In the genomic region with DNA sequence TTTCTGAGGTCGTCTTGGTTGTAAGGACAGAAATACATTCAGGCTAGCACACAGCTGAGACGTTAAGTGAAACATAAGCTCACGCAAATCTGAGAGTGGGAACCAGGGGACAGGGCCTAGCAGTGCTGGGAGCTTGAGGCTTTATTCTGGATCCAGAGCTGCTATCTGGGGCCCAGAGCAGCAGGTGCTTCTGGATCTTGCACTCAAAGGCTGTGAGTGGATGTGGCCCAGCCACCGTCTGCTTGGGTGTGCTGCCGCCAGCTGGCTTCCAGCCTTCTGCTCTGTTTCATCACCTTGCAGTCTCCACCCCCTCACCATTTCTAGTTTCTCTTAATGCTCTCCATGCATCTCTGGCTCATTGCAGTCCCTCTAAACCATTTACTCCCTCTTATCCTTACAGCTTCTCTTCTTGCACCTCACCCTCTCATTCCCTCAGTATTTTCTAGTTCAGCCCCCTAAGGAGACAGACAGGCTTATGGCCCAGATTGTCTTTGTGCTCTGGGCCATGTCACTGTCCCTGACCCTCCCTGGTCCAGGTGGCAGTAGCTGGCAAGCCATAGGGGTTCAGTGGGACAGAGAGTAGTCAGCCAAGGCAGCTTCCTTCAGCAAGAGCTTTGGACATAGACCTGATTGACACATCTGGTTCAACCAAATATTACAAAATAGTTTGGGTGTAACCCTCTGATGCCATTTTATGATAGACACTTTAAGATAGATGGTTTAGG, we compare ENCODE assay signal across 10 cellular contexts. TPM values are rescaled to one million over a fixed set of nuclear protein-coding genes. Genes with fewer than 3 reads are reported as not detected.
A peak's percentile ranks its signal among the peaks of the same experiment; 100 is the strongest.
DNase-seq lines count a peak whose midpoint lies in the region; ATAC-seq and TF ChIP-seq lines count a peak whose summit lies in the region.
"Had no signal": no experiment of that assay in that cellular context is flagged by ENCODE, and none has a peak within 500 bp of the region (broad histone marks: within the 10 kb centered on the region; RNA-seq: fewer than 3 reads in every experiment).

No MANE protein-coding gene starts in this region.

- no peak overlapping the region for H3K18ac ChIP-seq in trophoblast cell (ENCODE audit: low read length)

- peaks cover 3% of the 10 kb centered on the region for H3K9me3 Mint-ChIP-seq in activated naive CD8-positive, alpha-beta T cell treated with anti-CD3 and anti-CD28 coated beads, Interleukin-2, amount 50 U/mL, for 24 hours

- TF ChIP-seq CTCF in dorsolateral prefrontal cortex (IDR thresholded peaks at IDR 0.05 in 54 of 56, conservative IDR thresholded peaks at IDR 0.05 in 2 of 56; ENCODE audit: low read depth in 1 of 56, partially characterized antibody in 56 of 56) (no peak), spleen (IDR thresholded peaks at IDR 0.05 in 8 of 11, conservative IDR thresholded peaks at IDR 0.05 in 3 of 11) (no peak)

- H3K23ac ChIP-seq in trophoblast cell (ENCODE audit: low read length) = peak overlapping the region; percentile 38

- H3K27ac ChIP-seq in dorsolateral prefrontal cortex (peak overlapping the region in 24 of 59 donors; percentile 1 to 58 (median 28)), trophoblast cell (ENCODE audit: low read depth, low read length) (no peak overlapping the region), spleen (no peak overlapping the region)

- H3K36me3 Mint-ChIP-seq in activated naive CD8-positive, alpha-beta T cell treated with anti-CD3 and anti-CD28 coated beads, Interleukin-2, amount 50 U/mL, for 24 hours (ENCODE audit: low read depth) = no peaks in the 10 kb centered on the region

- H3K9me3 ChIP-seq in trophoblast cell (ENCODE audit: insufficient read depth, low read depth, low read length) (no peaks in the 10 kb centered on the region), spleen (no peaks in the 10 kb centered on the region)

- H3K4me3 ChIP-seq in dorsolateral prefrontal cortex (peak overlapping the region in 1 of 59 donors; percentile 12), trophoblast cell (ENCODE audit: low read depth, low read length) (no peak overlapping the region), spleen (no peak overlapping the region)

- H4K8ac ChIP-seq in trophoblast cell (ENCODE audit: low read depth, low read length) = no peak overlapping the region

- no peak overlapping the region for H2BK120ac ChIP-seq in trophoblast cell (ENCODE audit: insufficient read depth, low read length, poor library complexity)

- no peak overlapping the region for H3K27ac Mint-ChIP-seq in activated naive CD8-positive, alpha-beta T cell treated with anti-CD3 and anti-CD28 coated beads, Interleukin-2, amount 50 U/mL, for 24 hours

- H3K27me3 ChIP-seq in dorsolateral prefrontal cortex (no peaks in the 10 kb centered on the region), trophoblast cell (ENCODE audit: insufficient read depth, low read length) (no peaks in the 10 kb centered on the region), spleen (replicated peaks in 1 of 7) (no peaks in the 10 kb centered on the region)

- no peak overlapping the region for H4K12ac ChIP-seq in trophoblast cell (ENCODE audit: low read depth, low read length)

- H3K9ac ChIP-seq in trophoblast cell (ENCODE audit: low read length) = no peak overlapping the region

- H3K4me2 ChIP-seq in trophoblast cell (ENCODE audit: low read length) = no peak overlapping the region

- no peak for TF ChIP-seq POLR2A in spleen (IDR thresholded peaks at IDR 0.05)

- no peak overlapping the region for H3K14ac ChIP-seq in trophoblast cell (ENCODE audit: low read length)

- no peak overlapping the region for H2AK5ac ChIP-seq in trophoblast cell (ENCODE audit: low read length)

- no peaks in the 10 kb centered on the region for H3K4me1 Mint-ChIP-seq in activated naive CD8-positive, alpha-beta T cell treated with anti-CD3 and anti-CD28 coated beads, Interleukin-2, amount 50 U/mL, for 24 hours
- H3K4me1 Mint-ChIP-seq: central memory CD8-positive, alpha-beta T cell had no signal

- H3K79me2 ChIP-seq in trophoblast cell (ENCODE audit: control insufficient read depth, insufficient read depth, low read length, poor library complexity) = no peaks in the 10 kb centered on the region

- H3K36me3 ChIP-seq in trophoblast cell (ENCODE audit: control insufficient read depth in 1 of 2, insufficient read depth in 2 of 2, low read length in 2 of 2) (no peaks in the 10 kb centered on the region), spleen (no peaks in the 10 kb centered on the region)

- H3K4me1 ChIP-seq in trophoblast cell (ENCODE audit: control insufficient read depth in 1 of 2, insufficient read depth in 2 of 2, low read length in 2 of 2) (no peaks in the 10 kb centered on the region), spleen (no peaks in the 10 kb centered on the region)

- no peak overlapping the region for H2AFZ ChIP-seq in trophoblast cell (ENCODE audit: insufficient read depth, low read length, poor library complexity)

- intact Hi-C loops in dorsolateral prefrontal cortex (cut with DNase I) = no loop called here
- intact Hi-C loops in spleen (cut with DNase I; ENCODE audit: low total_unique reads) = no loop called here

- no peak overlapping the region for H2BK5ac ChIP-seq in trophoblast cell (ENCODE audit: low read depth, low read length, poor library complexity)

- DNase-seq in ELF-1 (ENCODE audit: low read depth, low spot score) (peak; percentile 6), NCI-H2196 treated with DMSO at 0.1 percent for 48 hours (lab: John Stamatoyannopoulos, UW; ENCODE audit: unreplicated experiment) (peak; percentile 78), dorsolateral prefrontal cortex (peak; percentile 26 to 82 (median 72)), trophoblast cell (no peak), spleen (no peak)
- no peak for DNase-seq in activated naive CD8-positive, alpha-beta T cell treated with anti-CD3 and anti-CD28 coated beads, Interleukin-2, amount 50 U/mL, for 24 hours
- DNase-seq: stimulated activated naive CD8-positive, alpha-beta T cell treated with anti-CD3 and anti-CD28 coated beads, Interleukin-15, Interleukin-2, amounts not matched to agents 100 U/mL and 50 U/mL, for 24 hours had no signal

- peaks cover 2% of the 10 kb centered on the region for H3K27me3 Mint-ChIP-seq in activated naive CD8-positive, alpha-beta T cell treated with anti-CD3 and anti-CD28 coated beads, Interleukin-2, amount 50 U/mL, for 24 hours
- H3K27me3 Mint-ChIP-seq: central memory CD8-positive, alpha-beta T cell had no signal

- no peak for ATAC-seq in GM21619 (IDR thresholded peaks at IDR 0.05; ENCODE audit: unreplicated experiment)
- ATAC-seq in activated naive CD8-positive, alpha-beta T cell treated with anti-CD3 and anti-CD28 coated beads, Interleukin-2, amount 50 U/mL, for 24 hours = no peak
- no peak for ATAC-seq in HG02840 (IDR thresholded peaks at IDR 0.05; ENCODE audit: low FRiP score, unreplicated experiment)
- ATAC-seq: stimulated activated naive CD8-positive, alpha-beta T cell treated with anti-CD3 and anti-CD28 coated beads, Interleukin-15, Interleukin-2, amounts not matched to agents 100 U/mL and 50 U/mL, for 24 hours had no signal

- H3K79me1 ChIP-seq in trophoblast cell (ENCODE audit: low read length) = no peaks in the 10 kb centered on the region

- no peak overlapping the region for H3K4me3 Mint-ChIP-seq in activated naive CD8-positive, alpha-beta T cell treated with anti-CD3 and anti-CD28 coated beads, Interleukin-2, amount 50 U/mL, for 24 hours
- H3K4me3 Mint-ChIP-seq: central memory CD8-positive, alpha-beta T cell had no signal

- no peak overlapping the region for H2BK12ac ChIP-seq in trophoblast cell (ENCODE audit: low read length)

- no CpG with 5 or more reads among the region's 5 CpGs for WGBS in trophoblast cell (ENCODE audit: extremely low coverage, insufficient coverage, insufficient read length)
- 82 to 90% (median 87%) methylated on average over 5 of the region's 5 CpGs for WGBS in spleen, 5 donors

- H4K91ac ChIP-seq in trophoblast cell (ENCODE audit: low read depth, low read length) = no peak overlapping the region

- H3K4ac ChIP-seq in trophoblast cell (ENCODE audit: low read depth, low read length) = no peak overlapping the region

RNA-seq across cellular contexts. Expression of a gene that starts 53.7 kb away (rescaled TPM):
- total RNA-seq in dorsolateral prefrontal cortex (100 to 1,000 TPM; 340 to 857 (median 568) TPM), spleen (10 to 100 TPM in 2 of 7 donors, 1 to 10 TPM in 5; 5.5 to 13.2 (median 8.1) TPM)
- polyA plus RNA-seq in trophoblast cell (2013) = 0.42 and 0.54 TPM in 2 replicates
- 1 to 10 TPM in 1 of 3 donors, under 1 TPM in 2; 0.41 to 2.2 (median 0.57) TPM for polyA plus RNA-seq in spleen

Comparison
In these comparisons a context has a peak if more than half of its experiments do, and no peak if none do; other contexts are left out.
1. DNase-seq: peak in ELF-1 (single experiment), NCI-H2196 treated with DMSO at 0.1 percent for 48 hours (single experiment) and dorsolateral prefrontal cortex (10 of 10); none in trophoblast cell (0 of 2), spleen (single experiment) and activated naive CD8-positive, alpha-beta T cell treated with anti-CD3 and anti-CD28 coated beads, Interleukin-2, amount 50 U/mL, for 24 hours (single experiment).
2. RNA of a gene that starts 53.7 kb away (total RNA-seq): 340 to 857 TPM in dorsolateral prefrontal cortex; 5.5 to 13.2 TPM in spleen; every median in the first group is over 10 times any median in the second.